8 cellular contexts compared by ENCODE assay signal in genomic region chrX:100649550-100650356, GRCh38. TPM values are rescaled to one million over a fixed set of nuclear protein-coding genes. Genes with fewer than 3 reads are reported as not detected.
DNase-seq lines count a peak whose midpoint lies in the region; ATAC-seq and TF ChIP-seq lines count a peak whose summit lies in the region.

No MANE protein-coding gene starts in this region.

- no peaks in the 10 kb centered on the region for H3K36me3 ChIP-seq in BLaER1
- no peaks in the 10 kb centered on the region for H3K36me3 ChIP-seq in Peyer's patch
- H3K36me3 ChIP-seq in ovary, result no peaks in the 10 kb centered on the region

- H3K4me1 Mint-ChIP-seq in natural killer cell treated with Interleukin-12 subunit alpha and Interleukin-12 subunit beta and Interleukin-15 and Interleukin-18, amount 100 ng/mL, for 72 hours (ENCODE audit: low read depth in 2 of 2), result no peaks in the 10 kb centered on the region

- H3K27ac Mint-ChIP-seq in natural killer cell treated with Interleukin-12 subunit alpha and Interleukin-12 subunit beta and Interleukin-15 and Interleukin-18, amount 100 ng/mL, for 72 hours, result no peak overlapping the region

- WGBS in ovary, 3 donors, result 20 to 36% (median 35%) methylated on average over 12 of the region's 12 CpGs

- DNase-seq in Peyer's patch (peak in 2 of 3 donors; percentile 63 to 78), fibroblast of pulmonary artery (ENCODE audit: low read depth) (peak; percentile 95), ovary (peak; percentile 60 to 83 (median 70)), NCI-H1417 treated with DMSO at 0.1 percent for 48 hours (lab: John Stamatoyannopoulos, UW) (no peak)
- no peak for DNase-seq in stimulated activated naive CD4-positive, alpha-beta T cell treated with Interleukin-2 at 50 U/mL for 16 hours (lab: John Stamatoyannopoulos, UW)
- no peak for DNase-seq in natural killer cell treated with Interleukin-12 subunit alpha and Interleukin-12 subunit beta and Interleukin-15 and Interleukin-18, amount 100 ng/mL, for 72 hours (ENCODE audit: low spot score)

- no peaks in the 10 kb centered on the region for H4K20me1 ChIP-seq in BLaER1

- no peak for TF ChIP-seq CTCF in Peyer's patch (IDR thresholded peaks at IDR 0.05)
- no peak for TF ChIP-seq CTCF in fibroblast of pulmonary artery (IDR thresholded peaks at IDR 0.05; ENCODE audit: low read length, missing control alignments)
- TF ChIP-seq CTCF in ovary (IDR thresholded peaks at IDR 0.05), result no peak

- no peaks in the 10 kb centered on the region for H3K9me3 Mint-ChIP-seq in natural killer cell treated with Interleukin-12 subunit alpha and Interleukin-12 subunit beta and Interleukin-15 and Interleukin-18, amount 100 ng/mL, for 72 hours

- no peaks in the 10 kb centered on the region for H3K27me3 ChIP-seq in BLaER1
- H3K27me3 ChIP-seq in Peyer's patch, result no peaks in the 10 kb centered on the region
- no peaks in the 10 kb centered on the region for H3K27me3 ChIP-seq in ovary

- TF ChIP-seq POLR2A in Peyer's patch (IDR thresholded peaks at IDR 0.05) (no peak), ovary (IDR thresholded peaks at IDR 0.05) (no peak)

- H3K4me3 ChIP-seq in BLaER1 (no peak overlapping the region), Peyer's patch (no peak overlapping the region), fibroblast of pulmonary artery (replicated peaks; ENCODE audit: low read depth, low read length) (peak overlapping the region; percentile 17), ovary (no peak overlapping the region)

- no peak for ATAC-seq in natural killer cell treated with Interleukin-12 subunit alpha and Interleukin-12 subunit beta and Interleukin-15 and Interleukin-18, amount 100 ng/mL, for 72 hours
- no peak for ATAC-seq in HG03135 (IDR thresholded peaks at IDR 0.05; ENCODE audit: unreplicated experiment)

- intact Hi-C loops in ovary (cut with DNase I), result no loop called here

- H3K36me3 Mint-ChIP-seq in natural killer cell treated with Interleukin-12 subunit alpha and Interleukin-12 subunit beta and Interleukin-15 and Interleukin-18, amount 100 ng/mL, for 72 hours, result no peaks in the 10 kb centered on the region

- H3K9me3 ChIP-seq in BLaER1 (no peaks in the 10 kb centered on the region), Peyer's patch (no peaks in the 10 kb centered on the region), ovary (no peaks in the 10 kb centered on the region)

- H3K27ac ChIP-seq in BLaER1, result no peak overlapping the region
- peak overlapping the region in 3 of 4 donors; percentile 69 to 85 (median 77) for H3K27ac ChIP-seq in Peyer's patch
- H3K27ac ChIP-seq in ovary, result peak overlapping the region; percentile 16 to 69

- H3K4me1 ChIP-seq in BLaER1, result peaks cover 40% of the 10 kb centered on the region
- peaks cover 0 to 9% (median 0%) of the 10 kb centered on the region in 4 donors for H3K4me1 ChIP-seq in Peyer's patch
- H3K4me1 ChIP-seq in ovary (ENCODE audit: insufficient read depth), result peaks cover 11% of the 10 kb centered on the region

- no peak for TF ChIP-seq EP300 in ovary (IDR thresholded peaks at IDR 0.05)

- no peak overlapping the region for H3K9ac ChIP-seq in BLaER1

- H3K4me2 ChIP-seq in BLaER1, result peak overlapping the region; percentile 31; the same call in 1 of the 2 replicates

- H3K4me3 Mint-ChIP-seq in natural killer cell treated with Interleukin-12 subunit alpha and Interleukin-12 subunit beta and Interleukin-15 and Interleukin-18, amount 100 ng/mL, for 72 hours, result no peak overlapping the region

- peaks cover 14 to 16% of the 10 kb centered on the region in 2 donors for H3K27me3 Mint-ChIP-seq in natural killer cell treated with Interleukin-12 subunit alpha and Interleukin-12 subunit beta and Interleukin-15 and Interleukin-18, amount 100 ng/mL, for 72 hours

RNA-seq across cellular contexts. Expression of gene SRPX2, which starts 5.8 kb away (rescaled TPM):
- total RNA-seq in Peyer's patch (10 to 100 TPM in 2 of 4 donors, 1 to 10 TPM in 2; 8.1 to 66.8 (median 11.2) TPM), ovary (10 to 100 TPM in 3 of 7 donors, 1 to 10 TPM in 4; 2.3 to 19.6 (median 9.5) TPM)
- 10 to 100 TPM in 1 of 2 donors, 1 to 10 TPM in 1; 8.2 to 29.0 TPM for polyA plus RNA-seq in ovary
- total RNA-seq in natural killer cell treated with Interleukin-12 subunit alpha and Interleukin-12 subunit beta and Interleukin-15 and Interleukin-18, amount 100 ng/mL, for 72 hours, result not detected

RNA-seq across cellular contexts. Expression of gene TSPAN6, which starts 13.1 kb away (rescaled TPM):
- total RNA-seq in Peyer's patch (10 to 100 TPM; 19.0 to 42.9 (median 29.9) TPM), ovary (10 to 100 TPM; 41.2 to 68.2 (median 52.0) TPM)
- polyA plus RNA-seq in ovary, result 10 to 100 TPM; 70.1 to 70.8 TPM
- total RNA-seq in natural killer cell treated with Interleukin-12 subunit alpha and Interleukin-12 subunit beta and Interleukin-15 and Interleukin-18, amount 100 ng/mL, for 72 hours, result not detected

Comparison
In these comparisons a context has a peak if more than half of its experiments do, and no peak if none do; other contexts are left out.
1. DNase-seq: peak in Peyer's patch (2 of 3), fibroblast of pulmonary artery (single experiment) and ovary (5 of 5); none in NCI-H1417 treated with DMSO at 0.1 percent for 48 hours (single experiment), stimulated activated naive CD4-positive, alpha-beta T cell treated with Interleukin-2 at 50 U/mL for 16 hours (single experiment) and natural killer cell treated with Interleukin-12 subunit alpha and Interleukin-12 subunit beta and Interleukin-15 and Interleukin-18, amount 100 ng/mL, for 72 hours (single experiment).
2. RNA of gene TSPAN6, which starts 13.1 kb away (total RNA-seq): 41.2 to 68.2 TPM in ovary and 19.0 to 42.9 TPM in Peyer's patch; not detected in natural killer cell treated with Interleukin-12 subunit alpha and Interleukin-12 subunit beta and Interleukin-15 and Interleukin-18, amount 100 ng/mL, for 72 hours; every median in the first group is over 10 times any median in the second.